Comparison of ENCODE assay signal across 1 cellular context in the genomic region with DNA sequence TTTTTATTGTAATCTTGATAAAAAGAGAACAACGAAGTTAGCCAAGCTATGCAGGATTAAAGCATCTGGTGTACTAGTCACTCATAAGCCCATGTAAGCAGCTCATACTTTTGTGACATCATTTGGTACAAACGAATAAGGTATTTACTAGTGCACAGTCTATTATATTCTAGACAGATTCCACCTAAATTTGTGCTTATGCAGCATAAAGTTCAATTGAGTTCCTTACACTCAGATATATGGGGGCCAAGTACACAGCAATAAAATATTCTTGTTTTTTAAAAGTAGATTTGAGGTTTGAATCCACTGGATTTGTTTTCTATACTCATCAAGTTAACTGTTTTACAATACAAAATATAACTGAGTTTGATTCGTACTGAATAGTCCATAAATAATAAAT.
TF ChIP-seq lines count a peak whose summit lies in the region.

No MANE protein-coding gene starts in this region.

TF ChIP-seq in HepG2, 621 proteins besides CTCF, POLR2A, EP300 and RAD21 (continued from another document):
- TF ChIP-seq MAFF (IDR thresholded peaks at IDR 0.05; ENCODE audit: low read depth, low read length): peak; percentile 49
